Comparison of ENCODE assay signal across 8 cellular contexts in genomic region chr5:160165137-160166068, GRCh38. TPM values are rescaled to one million over a fixed set of nuclear protein-coding genes. Genes with fewer than 3 reads are reported as not detected.
DNase-seq lines count a peak whose midpoint lies in the region; ATAC-seq, FAIRE-seq and TF ChIP-seq lines count a peak whose summit lies in the region.

No MANE protein-coding gene starts in this region.

- TF ChIP-seq CTCF in D721Med (IDR thresholded peaks at IDR 0.05; ENCODE audit: insufficient read depth, missing control alignments) (no peak), cardiac muscle cell (IDR thresholded peaks at IDR 0.05; ENCODE audit: low read depth, low read length) (no peak), osteocyte (IDR thresholded peaks at IDR 0.05) (no peak)

- no peaks in the 10 kb centered on the region for H3K9me3 Mint-ChIP-seq in osteocyte (ENCODE audit: unreplicated experiment)

- peak overlapping the region; percentile 50 for H3K4me3 Mint-ChIP-seq in osteocyte (ENCODE audit: unreplicated experiment)

- no peak for FAIRE-seq in D721Med (lab: Jason Lieb, UNC)

- no peaks in the 10 kb centered on the region for H3K36me3 Mint-ChIP-seq in osteocyte (ENCODE audit: unreplicated experiment)

- DNase-seq in D721Med (ENCODE audit: insufficient read length, low spot score) (peak; percentile 37), NCI-H146 (lab: John Stamatoyannopoulos, UW) (peak; percentile 87), adipocyte (ENCODE audit: low read depth) (peak; percentile 97), cardiac muscle cell (ENCODE audit: low read depth in 1 of 2, low spot score in 1 of 2) (peak; percentile 38 to 99), osteocyte (ENCODE audit: extremely low spot score, unreplicated experiment) (peak; percentile 98), GF-D8 (lab: John Stamatoyannopoulos, UW) (no peak)

- H3K4me1 Mint-ChIP-seq in osteocyte (ENCODE audit: unreplicated experiment), result peaks cover 51% of the 10 kb centered on the region

- H3K27ac Mint-ChIP-seq in osteocyte (ENCODE audit: unreplicated experiment), result peak overlapping the region; percentile 97

- no peaks in the 10 kb centered on the region for H3K27me3 ChIP-seq in adipocyte (replicated peaks; ENCODE audit: control insufficient read depth, insufficient read depth, low read length)
- H3K27me3 ChIP-seq in cardiac muscle cell, result no peaks in the 10 kb centered on the region

- no peaks in the 10 kb centered on the region for H3K27me3 Mint-ChIP-seq in osteocyte (ENCODE audit: unreplicated experiment)

- H3K27ac ChIP-seq in cardiac muscle cell, result peak overlapping the region; percentile 18

- H3K36me3 ChIP-seq in adipocyte (ENCODE audit: control insufficient read depth, insufficient read depth, low read length, severe bottlenecking) (no peaks in the 10 kb centered on the region), cardiac muscle cell (no peaks in the 10 kb centered on the region)

- no peaks in the 10 kb centered on the region for H3K9me3 ChIP-seq in adipocyte (ENCODE audit: control insufficient read depth, low read length)
- no peaks in the 10 kb centered on the region for H3K9me3 ChIP-seq in cardiac muscle cell (ENCODE audit: low read depth)

- ATAC-seq in GM21390 (IDR thresholded peaks at IDR 0.05; ENCODE audit: unreplicated experiment) (no peak), GM18511 (IDR thresholded peaks at IDR 0.05; ENCODE audit: unreplicated experiment) (no peak)

- H3K9ac ChIP-seq in adipocyte (ENCODE audit: low read length), result peak overlapping the region; percentile 79

- H3K4me3 ChIP-seq in adipocyte (ENCODE audit: low read length), result peak overlapping the region; percentile 47
- H3K4me3 ChIP-seq in cardiac muscle cell, result no peak overlapping the region

- H3K4me1 ChIP-seq in adipocyte (ENCODE audit: control insufficient read depth, insufficient read depth, low read length), result peaks cover 37% of the 10 kb centered on the region
- peaks cover 22% of the 10 kb centered on the region for H3K4me1 ChIP-seq in cardiac muscle cell (ENCODE audit: low read depth)

RNA-seq across cellular contexts. Expression of gene PWWP2A, which starts 46.2 kb away (rescaled TPM):
- total RNA-seq in cardiac muscle cell, result 23.7 and 32.2 TPM in 2 replicates
- 17.9 and 19.9 TPM in 2 replicates for polyA plus RNA-seq in cardiac muscle cell
- 21.9 and 22.3 TPM in 2 replicates for total RNA-seq in osteocyte
